Comparison of ENCODE assay signal across 23 cellular contexts in the genomic region with DNA sequence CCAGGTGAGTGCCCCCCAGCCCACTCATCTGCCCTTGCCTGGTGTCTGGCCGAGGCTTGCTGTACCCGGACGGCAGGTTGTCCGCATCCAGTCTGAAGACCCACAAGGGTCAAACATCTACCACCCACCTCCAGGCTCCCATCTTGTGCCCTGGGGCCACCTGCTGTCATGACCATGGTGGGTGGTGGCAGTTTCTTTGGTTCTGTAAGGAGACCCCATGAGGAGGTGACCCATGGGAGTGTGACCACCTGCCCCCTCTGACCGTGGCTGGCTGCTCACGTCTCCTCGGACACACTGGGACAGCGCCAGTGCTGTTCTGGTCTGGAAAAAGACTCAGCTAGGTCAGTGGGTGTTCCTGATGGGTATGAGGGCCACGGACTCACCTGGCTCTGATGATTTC.
"Had no signal": no experiment of that assay in that cellular context is flagged by ENCODE, and none has a peak within 500 bp of the region (broad histone marks: within the 10 kb centered on the region; RNA-seq: fewer than 3 reads in every experiment).

No MANE protein-coding gene starts in this region.

- H3K9me3 ChIP-seq: SJSA1 had no signal

- H3K4me2 ChIP-seq: KMS-11 had no signal

- ATAC-seq: K562, Panc1, PC-3 had no signal

- H3K4me1 ChIP-seq: SJSA1 had no signal

- H3K27ac ChIP-seq: HL-60, KMS-11, SJSA1, SK-N-MC had no signal

- DNase-seq: Kasumi-1, MM.1S, NCI-H1092 treated with DMSO at 0.1 percent for 48 hours, NCI-H1436, NCI-H187, NCI-H2029, NCI-H2081 treated with DMSO at 0.1 percent for 48 hours, NCI-H2171, NCI-H226, NCI-H446, NCI-H510A, NCI-H524 treated with DMSO at 0.1 percent for 48 hours, NCI-H774, PC-3, Right ventricle myocardium superior, SIG-M5 had no signal

- H3K4me3 ChIP-seq: K562, SJSA1, SK-N-MC had no signal

- H3K9ac ChIP-seq: KMS-11 had no signal

- H3K36me3 ChIP-seq: SJSA1 had no signal

- FAIRE-seq: HTR-8/SVneo, K562 had no signal
